Comparison of ENCODE assay signal across 12 cellular contexts in the genomic region with DNA sequence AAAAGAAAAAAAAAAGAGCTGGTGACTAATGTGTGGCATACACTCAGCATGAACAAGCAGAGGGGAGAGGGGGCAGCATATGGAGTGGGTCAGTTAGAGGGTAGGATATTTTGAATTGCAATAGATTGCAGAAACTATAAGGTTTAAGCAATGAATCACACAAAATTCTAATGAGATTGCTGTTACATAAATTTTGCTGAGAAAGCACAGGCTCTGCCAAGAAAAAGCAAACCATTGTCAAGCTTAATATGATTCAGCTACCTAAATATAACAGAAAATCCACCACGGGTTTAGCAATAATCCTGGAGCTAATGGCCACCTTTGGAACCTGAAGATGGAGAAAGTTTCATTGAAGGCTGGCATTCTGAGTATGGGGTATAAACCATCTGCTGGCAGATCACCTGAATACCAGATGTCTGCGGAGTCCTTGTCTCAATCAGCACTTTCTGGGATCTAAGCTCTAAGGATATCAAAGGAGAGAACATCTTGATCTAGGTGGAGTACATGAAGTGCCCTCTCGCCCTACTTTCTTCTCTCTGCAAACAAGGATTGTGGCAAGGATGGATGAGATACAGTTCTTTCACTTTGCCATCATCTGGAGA. TPM values are rescaled to one million over a fixed set of nuclear protein-coding genes. Genes with fewer than 3 reads are reported as not detected.
DNase-seq lines count a peak whose midpoint lies in the region; ATAC-seq and TF ChIP-seq lines count a peak whose summit lies in the region.
"Had no signal": no experiment of that assay in that cellular context is flagged by ENCODE, and none has a peak within 500 bp of the region (broad histone marks: within the 10 kb centered on the region; RNA-seq: fewer than 3 reads in every experiment).

No MANE protein-coding gene starts in this region.

- peaks cover 22% of the 10 kb centered on the region for H3K4me1 Mint-ChIP-seq in MCF 10A (ENCODE audit: insufficient read depth, unreplicated experiment)
- H3K4me1 Mint-ChIP-seq: CD14-positive monocyte had no signal

- H3K36me3 ChIP-seq in breast epithelium = no peaks in the 10 kb centered on the region
- H3K36me3 ChIP-seq in kidney epithelial cell (ENCODE audit: control insufficient read depth, insufficient read depth, low read length) = no peaks in the 10 kb centered on the region
- H3K36me3 ChIP-seq in vagina = peaks cover 0 to 9% of the 10 kb centered on the region in 2 donors

- H3K4me1 ChIP-seq in breast epithelium (peaks cover 0 to 3% of the 10 kb centered on the region in 2 donors), vagina (peaks cover 30% of the 10 kb centered on the region)

- in situ Hi-C loops in astrocyte of the spinal cord (cut with HindIII; ENCODE audit: low sequenced_read_pairs) = no loop called here

- no peak for ATAC-seq in GM18868 (IDR thresholded peaks at IDR 0.05; ENCODE audit: unreplicated experiment)
- ATAC-seq in HG02870 (IDR thresholded peaks at IDR 0.05; ENCODE audit: unreplicated experiment) = no peak

- H3K9me3 Mint-ChIP-seq in MCF 10A (ENCODE audit: unreplicated experiment) = no peaks in the 10 kb centered on the region

- TF ChIP-seq POLR2A in breast epithelium (IDR thresholded peaks at IDR 0.05) = no peak
- no peak for TF ChIP-seq POLR2A in vagina (IDR thresholded peaks at IDR 0.05)

- H3K36me3 Mint-ChIP-seq in MCF 10A (ENCODE audit: insufficient read depth, unreplicated experiment) = peaks cover 48% of the 10 kb centered on the region

- H3K27me3 ChIP-seq in breast epithelium = no peaks in the 10 kb centered on the region
- H3K27me3 ChIP-seq in kidney epithelial cell (ENCODE audit: control insufficient read depth, insufficient read depth, low read length) = no peaks in the 10 kb centered on the region
- H3K27me3 ChIP-seq in vagina = no peaks in the 10 kb centered on the region

- CTCF ChIA-PET in MCF 10A (lab: Yijun Ruan, JAX) = interaction anchor here (0.7 to 1.5 kb wide), 2 partner anchors 20 to 82 kb away, joined by 3 to 4 read pairs; no protein-coding TSS in a partner anchor

- no peaks in the 10 kb centered on the region for H3K9me3 ChIP-seq in breast epithelium
- no peaks in the 10 kb centered on the region for H3K9me3 ChIP-seq in vagina

- no peak overlapping the region for H3K4me3 ChIP-seq in breast epithelium
- H3K4me3 ChIP-seq in astrocyte of the spinal cord (ENCODE audit: low read depth, low read length) = no peak overlapping the region
- no peak overlapping the region for H3K4me3 ChIP-seq in kidney epithelial cell (ENCODE audit: low read depth, low read length)
- no peak overlapping the region for H3K4me3 ChIP-seq in vagina
- H3K4me3 ChIP-seq: coronary artery had no signal

- peak overlapping the region in 1 of 2 donors; percentile 33 for H3K27ac ChIP-seq in breast epithelium
- peak overlapping the region; percentile 63 for H3K27ac ChIP-seq in vagina

- TF ChIP-seq CTCF in MCF 10A (IDR thresholded peaks at IDR 0.05; ENCODE audit: unreplicated experiment) = no peak
- no peak for TF ChIP-seq CTCF in breast epithelium (IDR thresholded peaks at IDR 0.05)
- no peak for TF ChIP-seq CTCF in astrocyte of the spinal cord (IDR thresholded peaks at IDR 0.05; ENCODE audit: low read depth, low read length)
- no peak for TF ChIP-seq CTCF in kidney epithelial cell (IDR thresholded peaks at IDR 0.05; ENCODE audit: insufficient read depth, low read length, poor library complexity, severe bottlenecking)
- TF ChIP-seq CTCF in vagina (IDR thresholded peaks at IDR 0.05) = no peak

- peak overlapping the region; percentile 62 for H3K27ac Mint-ChIP-seq in MCF 10A (ENCODE audit: low read depth, unreplicated experiment)

- intact Hi-C loops in MCF 10A (cut with micrococcal nuclease) = loop anchor here (2.0 kb wide), 1 partner anchor 60 kb away; a partner anchor contains a TSS
- intact Hi-C loops in breast epithelium (cut with DNase I; ENCODE audit: low total_unique reads) = no loop called here
- intact Hi-C loops in vagina (cut with DNase I) = no loop called here

- POLR2A ChIA-PET in MCF 10A (lab: Yijun Ruan, JAX) = interaction anchor here (0.6 to 2.4 kb wide), 18 partner anchors 8 to 1400 kb away, joined by 3 to 9 read pairs (median 4); a partner anchor contains a TSS

- DNase-seq in MCF 10A (ENCODE audit: unreplicated experiment) (peak; percentile 85), breast epithelium (ENCODE audit: low spot score in 2 of 2) (no peak), astrocyte of the spinal cord (ENCODE audit: low read depth, low spot score) (peak; percentile 92), kidney epithelial cell (ENCODE audit: low read depth) (peak; percentile 34), vagina (ENCODE audit: extremely low spot score in 2 of 2) (no peak)
- no peak for DNase-seq in activated T-cell treated with anti-CD3 and anti-CD28 coated beads, Interleukin-2, amount 50 U/mL, for 48 hours
- DNase-seq: activated CD4-positive, CD25-positive, alpha-beta regulatory T cell; NCI-H146 had no signal

- BruUV-seq in MCF 10A (replicated peaks; lab: Mats Ljungman, UMichigan) = no TSS peak

- H3K27me3 Mint-ChIP-seq in MCF 10A (ENCODE audit: insufficient read depth, unreplicated experiment) = no peaks in the 10 kb centered on the region

- H3K4me3 Mint-ChIP-seq in MCF 10A (ENCODE audit: unreplicated experiment) = no peak overlapping the region
- H3K4me3 Mint-ChIP-seq: CD14-positive monocyte had no signal

RNA-seq across cellular contexts. Expression of a gene that starts 30.3 kb away (rescaled TPM):
- total RNA-seq in MCF 10A (2022) (not detected in 2 replicates), breast epithelium (10 to 100 TPM in 2 of 3 donors, 1 to 10 TPM in 1; 6.6 to 30.3 (median 20.0) TPM), kidney epithelial cell (not detected in 2 replicates), vagina (8.6 TPM)

RNA-seq across cellular contexts. Expression of a gene that starts 59.2 kb away (rescaled TPM):
- total RNA-seq in MCF 10A (2022) (65.1 and 70.5 TPM in 2 replicates), breast epithelium (10 to 100 TPM; 57.9 to 97.6 (median 77.7) TPM), kidney epithelial cell (64.1 and 72.6 TPM in 2 replicates), vagina (62.6 TPM)

Comparison
In these comparisons a context has a peak if more than half of its experiments do, and no peak if none do; other contexts are left out.
1. DNase-seq: peak in MCF 10A (single experiment), astrocyte of the spinal cord (single experiment) and kidney epithelial cell (single experiment); none in breast epithelium (0 of 2), vagina (0 of 2) and activated T-cell treated with anti-CD3 and anti-CD28 coated beads, Interleukin-2, amount 50 U/mL, for 48 hours (0 of 2).